13 cellular contexts compared by ENCODE assay signal in genomic region chr15:59327942-59328341, GRCh38. TPM values are rescaled to one million over a fixed set of nuclear protein-coding genes. Genes with fewer than 3 reads are reported as not detected.
DNase-seq lines count a peak whose midpoint lies in the region; ATAC-seq, FAIRE-seq and TF ChIP-seq lines count a peak whose summit lies in the region.
"Had no signal": no experiment of that assay in that cellular context is flagged by ENCODE, and none has a peak within 500 bp of the region (broad histone marks: within the 10 kb centered on the region; RNA-seq: fewer than 3 reads in every experiment).

No MANE protein-coding gene starts in this region.

- no peak for TF ChIP-seq RAD21 in A549 (conservative IDR thresholded peaks at IDR 0.05 in 1 of 2, IDR thresholded peaks at IDR 0.05 in 1 of 2)

- H3K4me1 Mint-ChIP-seq in activated naive CD8-positive, alpha-beta T cell treated with anti-CD3 and anti-CD28 coated beads, Interleukin-2, amount 50 U/mL, for 24 hours: peaks cover 13% of the 10 kb centered on the region

- no peak overlapping the region for H3K27ac Mint-ChIP-seq in activated naive CD8-positive, alpha-beta T cell treated with anti-CD3 and anti-CD28 coated beads, Interleukin-2, amount 50 U/mL, for 24 hours

- H3K27me3 ChIP-seq in tibial artery: no peaks in the 10 kb centered on the region
- H3K27me3 ChIP-seq: adrenal gland, stomach had no signal

- WGBS in A549 (ENCODE audit: missing lambda C conversion rate): 56% methylated on average over 3 of the region's 3 CpGs

- H3K36me3 Mint-ChIP-seq in activated naive CD8-positive, alpha-beta T cell treated with anti-CD3 and anti-CD28 coated beads, Interleukin-2, amount 50 U/mL, for 24 hours (ENCODE audit: low read depth): no peaks in the 10 kb centered on the region

- no peaks in the 10 kb centered on the region for H3K9me3 Mint-ChIP-seq in activated naive CD8-positive, alpha-beta T cell treated with anti-CD3 and anti-CD28 coated beads, Interleukin-2, amount 50 U/mL, for 24 hours

- H3K4me2 ChIP-seq in A549: peak overlapping the region; percentile 77

- no peak for ATAC-seq in A549
- ATAC-seq in GM18907 (IDR thresholded peaks at IDR 0.05; ENCODE audit: unreplicated experiment): peak; percentile 82
- peak; percentile 57 for ATAC-seq in HG03066 (IDR thresholded peaks at IDR 0.05; ENCODE audit: low read depth, unreplicated experiment)
- peak; percentile 65 for ATAC-seq in activated naive CD8-positive, alpha-beta T cell treated with anti-CD3 and anti-CD28 coated beads, Interleukin-2, amount 50 U/mL, for 24 hours
- no peak for ATAC-seq in HG02870 (IDR thresholded peaks at IDR 0.05; ENCODE audit: unreplicated experiment)

- H3K27me3 Mint-ChIP-seq in activated naive CD8-positive, alpha-beta T cell treated with anti-CD3 and anti-CD28 coated beads, Interleukin-2, amount 50 U/mL, for 24 hours: no peaks in the 10 kb centered on the region

- peak overlapping the region; percentile 77 to 85 for H3K27ac ChIP-seq in A549
- no peak overlapping the region for H3K27ac ChIP-seq in tibial artery
- H3K27ac ChIP-seq: adrenal gland, stomach had no signal

- no peaks in the 10 kb centered on the region for H3K36me3 ChIP-seq in tibial artery
- H3K36me3 ChIP-seq: adrenal gland, stomach had no signal

- intact Hi-C loops in tibial artery (cut with DNase I; ENCODE audit: low total_unique reads): no loop called here

- H3K9me3 ChIP-seq in A549 (no peaks in the 10 kb centered on the region), tibial artery (no peaks in the 10 kb centered on the region)
- H3K9me3 ChIP-seq: adrenal gland, stomach had no signal

- no peak for TF ChIP-seq EP300 in A549 (IDR thresholded peaks at IDR 0.05)

- H3K4me3 ChIP-seq in A549: no peak overlapping the region
- no peak overlapping the region for H3K4me3 ChIP-seq in tibial artery
- H3K4me3 ChIP-seq: adrenal gland, stomach had no signal

- FAIRE-seq in A549 (lab: Jason Lieb, UNC): no peak
- FAIRE-seq: H54 had no signal

- H3K4me3 Mint-ChIP-seq in activated naive CD8-positive, alpha-beta T cell treated with anti-CD3 and anti-CD28 coated beads, Interleukin-2, amount 50 U/mL, for 24 hours: no peak overlapping the region

- H3K4me1 ChIP-seq in A549 (peaks cover 96% of the 10 kb centered on the region), tibial artery (peaks cover 0 to 72% (median 25%) of the 10 kb centered on the region in 4 donors)
- H3K4me1 ChIP-seq: adrenal gland had no signal

- CTCF ChIA-PET in A549 (lab: Yijun Ruan, JAX): interaction anchor here (0.7 to 3.4 kb wide), 4 partner anchors 13 to 34 kb away, joined by 3 to 11 read pairs (median 5); no protein-coding TSS in a partner anchor

- DNase-seq in A549 (ENCODE audit: low read depth in 1 of 2, low spot score in 1 of 2): no peak
- peak; percentile 18 for DNase-seq in activated naive CD8-positive, alpha-beta T cell treated with anti-CD3 and anti-CD28 coated beads, Interleukin-2, amount 50 U/mL, for 24 hours
- no peak for DNase-seq in activated effector memory CD4-positive, alpha-beta T cell treated with Interleukin-2 at 50 U/mL for 16 hours
- no peak for DNase-seq in tibial artery
- DNase-seq in Ammon's horn (ENCODE audit: low spot score): no peak
- DNase-seq: adrenal gland; NCI-H1930; stimulated activated CD4-positive, alpha-beta T cell treated with anti-CD3 and anti-CD28 coated beads, Interleukin-15, amount 100 ng/mL, for 24 hours; stomach had no signal

- POLR2A ChIA-PET in A549 (lab: Yijun Ruan, JAX): no interaction called here

- no peak for TF ChIP-seq CTCF in A549 (IDR thresholded peaks at IDR 0.05)
- TF ChIP-seq CTCF in tibial artery (IDR thresholded peaks at IDR 0.05): no peak

- TF ChIP-seq POLR2A in A549 (IDR thresholded peaks at IDR 0.05; ENCODE audit: low read length): no peak

TF ChIP-seq in A549, 52 proteins besides CTCF, POLR2A, EP300 and RAD21:
- TF ChIP-seq JUNB (IDR thresholded peaks at IDR 0.05): no peak
- TF ChIP-seq ZC3H11A (IDR thresholded peaks at IDR 0.05): no peak
- TF ChIP-seq MAX (IDR thresholded peaks at IDR 0.05): no peak
- TF ChIP-seq CBX2 (IDR thresholded peaks at IDR 0.05; ENCODE audit: borderline replicate concordance, low read depth): no peak
- TF ChIP-seq HMGXB4 (CRISPR knock-in tag; IDR thresholded peaks at IDR 0.05; ENCODE audit: borderline replicate concordance): no peak
- no peak for TF ChIP-seq ESRRA (IDR thresholded peaks at IDR 0.05; ENCODE audit: borderline replicate concordance, low read length)
- no peak for TF ChIP-seq EHF (CRISPR knock-in tag; IDR thresholded peaks at IDR 0.05)
- TF ChIP-seq RNF2 (IDR thresholded peaks at IDR 0.05; ENCODE audit: borderline replicate concordance, low read depth): no peak
- TF ChIP-seq CEBPB (IDR thresholded peaks at IDR 0.05): no peak
- TF ChIP-seq, protein P1, sequence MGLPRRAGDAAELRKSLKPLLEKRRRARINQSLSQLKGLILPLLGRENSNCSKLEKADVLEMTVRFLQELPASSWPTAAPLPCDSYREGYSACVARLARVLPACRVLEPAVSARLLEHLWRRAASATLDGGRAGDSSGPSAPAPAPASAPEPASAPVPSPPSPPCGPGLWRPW (IDR thresholded peaks at IDR 0.05): no peak
- no peak for TF ChIP-seq ZNF302 (CRISPR knock-in tag; IDR thresholded peaks at IDR 0.05)
- TF ChIP-seq, protein P2, sequence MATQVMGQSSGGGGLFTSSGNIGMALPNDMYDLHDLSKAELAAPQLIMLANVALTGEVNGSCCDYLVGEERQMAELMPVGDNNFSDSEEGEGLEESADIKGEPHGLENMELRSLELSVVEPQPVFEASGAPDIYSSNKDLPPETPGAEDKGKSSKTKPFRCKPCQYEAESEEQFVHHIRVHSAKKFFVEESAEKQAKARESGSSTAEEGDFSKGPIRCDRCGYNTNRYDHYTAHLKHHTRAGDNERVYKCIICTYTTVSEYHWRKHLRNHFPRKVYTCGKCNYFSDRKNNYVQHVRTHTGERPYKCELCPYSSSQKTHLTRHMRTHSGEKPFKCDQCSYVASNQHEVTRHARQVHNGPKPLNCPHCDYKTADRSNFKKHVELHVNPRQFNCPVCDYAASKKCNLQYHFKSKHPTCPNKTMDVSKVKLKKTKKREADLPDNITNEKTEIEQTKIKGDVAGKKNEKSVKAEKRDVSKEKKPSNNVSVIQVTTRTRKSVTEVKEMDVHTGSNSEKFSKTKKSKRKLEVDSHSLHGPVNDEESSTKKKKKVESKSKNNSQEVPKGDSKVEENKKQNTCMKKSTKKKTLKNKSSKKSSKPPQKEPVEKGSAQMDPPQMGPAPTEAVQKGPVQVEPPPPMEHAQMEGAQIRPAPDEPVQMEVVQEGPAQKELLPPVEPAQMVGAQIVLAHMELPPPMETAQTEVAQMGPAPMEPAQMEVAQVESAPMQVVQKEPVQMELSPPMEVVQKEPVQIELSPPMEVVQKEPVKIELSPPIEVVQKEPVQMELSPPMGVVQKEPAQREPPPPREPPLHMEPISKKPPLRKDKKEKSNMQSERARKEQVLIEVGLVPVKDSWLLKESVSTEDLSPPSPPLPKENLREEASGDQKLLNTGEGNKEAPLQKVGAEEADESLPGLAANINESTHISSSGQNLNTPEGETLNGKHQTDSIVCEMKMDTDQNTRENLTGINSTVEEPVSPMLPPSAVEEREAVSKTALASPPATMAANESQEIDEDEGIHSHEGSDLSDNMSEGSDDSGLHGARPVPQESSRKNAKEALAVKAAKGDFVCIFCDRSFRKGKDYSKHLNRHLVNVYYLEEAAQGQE (IDR thresholded peaks at IDR 0.05): no peak

RNA-seq across cellular contexts. Expression of gene MYO1E, which starts 44.7 kb away (rescaled TPM):
- polyA plus RNA-seq in A549 (2011; rRNA removed) (451 and 497 TPM in 2 replicates), A549 (2017; fragmentation: RNase III; extraction: RNeasy Plus Mini Kit Qiagen cat#74134 plus additional on column Dnase treatment) (168 to 202 TPM (median 181 TPM) in 3 replicates)
- polyA plus RNA-seq in A549 (2012; cell fraction: cytosol; rRNA removed): 76.7 and 101 TPM in 2 replicates
- polyA plus RNA-seq in A549 (2012; cell fraction: nucleus; rRNA removed): 251 and 264 TPM in 2 replicates
- 285 and 317 TPM in 2 replicates for polyA minus RNA-seq in A549 (2011; rRNA and poly(A)+ RNA removed)

Comparison
In these comparisons a context has a peak if more than half of its experiments do, and no peak if none do; other contexts are left out.
1. ATAC-seq: peak in GM18907 (single experiment), HG03066 (single experiment) and activated naive CD8-positive, alpha-beta T cell treated with anti-CD3 and anti-CD28 coated beads, Interleukin-2, amount 50 U/mL, for 24 hours (single experiment); none in A549 (0 of 2) and HG02870 (single experiment).
2. H3K27ac ChIP-seq: peak in A549 (2 of 2); none in tibial artery (0 of 2).